9 cellular contexts compared by ENCODE assay signal in genomic region chr20:49287555-49288249, GRCh38. TPM values are rescaled to one million over a fixed set of nuclear protein-coding genes. Genes with fewer than 3 reads are reported as not detected.
DNase-seq lines count a peak whose midpoint lies in the region; ATAC-seq and TF ChIP-seq lines count a peak whose summit lies in the region.
"Had no signal": no experiment of that assay in that cellular context is flagged by ENCODE, and none has a peak within 500 bp of the region (broad histone marks: within the 10 kb centered on the region; RNA-seq: fewer than 3 reads in every experiment).

No MANE protein-coding gene starts in this region.

- no peaks in the 10 kb centered on the region for H3K27me3 Mint-ChIP-seq in CD4-positive, CD25-positive, alpha-beta regulatory T cell

- H2BK15ac ChIP-seq in mesendoderm (replicated peaks; ENCODE audit: low read depth), result no peak overlapping the region

- ATAC-seq in CD4-positive, CD25-positive, alpha-beta regulatory T cell (ENCODE audit: low read depth in 2 of 2), result no peak
- ATAC-seq in GM19397 (IDR thresholded peaks at IDR 0.05; ENCODE audit: unreplicated experiment), result no peak
- ATAC-seq in GM21825 (IDR thresholded peaks at IDR 0.05; ENCODE audit: unreplicated experiment), result no peak

- H3K4me3 ChIP-seq in CD4-positive, CD25-positive, alpha-beta regulatory T cell (ENCODE audit: low read depth, low read length), result no peak overlapping the region
- H3K4me3 ChIP-seq in HUES64 (ENCODE audit: low read length), result no peak overlapping the region
- H3K4me3 ChIP-seq in astrocyte of the cerebellum (ENCODE audit: low read depth, low read length), result no peak overlapping the region
- no peak overlapping the region for H3K4me3 ChIP-seq in mesendoderm (ENCODE audit: low read length)

- no peak for TF ChIP-seq CTCF in astrocyte of the cerebellum (IDR thresholded peaks at IDR 0.05; ENCODE audit: low read depth, low read length, missing control alignments)

- H2BK120ac ChIP-seq in mesendoderm (ENCODE audit: low read depth, low read length), result no peak overlapping the region

- H3K27ac Mint-ChIP-seq in CD4-positive, CD25-positive, alpha-beta regulatory T cell, result peak overlapping the region in 2 of 3 donors; percentile 36 to 77

- in situ Hi-C loops in astrocyte of the cerebellum (cut with HindIII; ENCODE audit: low sequenced_read_pairs), result loop anchor here (5.0 kb wide), 1 partner anchor 35 kb away; no protein-coding TSS in a partner anchor
- in situ Hi-C loops in ACHN (cut with HindIII; ENCODE audit: low pct_ligation_motif_present, low pct_unique_long_range_greater_than_20kb, low sequenced_read_pairs), result no loop called here

- no peak overlapping the region for H3K23ac ChIP-seq in mesendoderm (ENCODE audit: low read length)

- H3K9me3 ChIP-seq in CD4-positive, CD25-positive, alpha-beta regulatory T cell (ENCODE audit: control insufficient read depth in 2 of 2, low read length in 2 of 2), result peaks cover 51 to 61% of the 10 kb centered on the region in 2 experiments
- H3K9me3 ChIP-seq in HUES64 (ENCODE audit: insufficient read depth, low read depth, low read length), result no peaks in the 10 kb centered on the region

- peak overlapping the region; percentile 30; the same call in 1 of the 2 replicates for H3K9ac ChIP-seq in HUES64 (ENCODE audit: low read depth, low read length)
- H3K9ac ChIP-seq in mesendoderm (ENCODE audit: low read length), result no peak overlapping the region

- peaks cover 96% of the 10 kb centered on the region for H3K36me3 Mint-ChIP-seq in CD4-positive, CD25-positive, alpha-beta regulatory T cell

- H2AK5ac ChIP-seq in mesendoderm (ENCODE audit: low read length), result no peak overlapping the region

- no peak overlapping the region for H2BK5ac ChIP-seq in mesendoderm (ENCODE audit: low read length)

- peaks cover 15 to 45% (median 24%) of the 10 kb centered on the region in 4 donors for H3K4me1 Mint-ChIP-seq in CD4-positive, CD25-positive, alpha-beta regulatory T cell

- H3K4me3 Mint-ChIP-seq in CD4-positive, CD25-positive, alpha-beta regulatory T cell, result peak overlapping the region in 1 of 4 donors; percentile 68

- H3K79me1 ChIP-seq in mesendoderm (ENCODE audit: low read length), result peaks cover 10% of the 10 kb centered on the region

- H3K79me2 ChIP-seq in mesendoderm (ENCODE audit: control insufficient read depth, insufficient read depth, low read length), result peaks cover 58% of the 10 kb centered on the region

- no peak overlapping the region for H4K5ac ChIP-seq in mesendoderm (ENCODE audit: low read length)

- DNase-seq in CD4-positive, CD25-positive, alpha-beta regulatory T cell, result no peak
- DNase-seq in astrocyte of the cerebellum (ENCODE audit: low read depth), result peak; percentile 62
- DNase-seq in mesendoderm, result peak; percentile 46
- no peak for DNase-seq in NCI-H69 (lab: John Stamatoyannopoulos, UW)
- no peak for DNase-seq in ACHN
- DNase-seq: NCI-H524 treated with DMSO at 0.1 percent for 48 hours had no signal

- H3K27ac ChIP-seq in CD4-positive, CD25-positive, alpha-beta regulatory T cell (ENCODE audit: insufficient read depth, low read length, poor library complexity, severe bottlenecking), result no peak overlapping the region
- H3K27ac ChIP-seq in HUES64 (ENCODE audit: low read depth, low read length), result peak overlapping the region; percentile 79
- H3K27ac ChIP-seq in mesendoderm (ENCODE audit: low read depth, low read length), result no peak overlapping the region

- no peak overlapping the region for H3K18ac ChIP-seq in mesendoderm (ENCODE audit: low read length)

- no peaks in the 10 kb centered on the region for H3K27me3 ChIP-seq in CD4-positive, CD25-positive, alpha-beta regulatory T cell (ENCODE audit: control insufficient read depth, insufficient read depth, low read length)
- H3K27me3 ChIP-seq in HUES64 (ENCODE audit: insufficient read depth, low read length), result no peaks in the 10 kb centered on the region
- H3K27me3 ChIP-seq in mesendoderm (ENCODE audit: insufficient read depth, low read length, poor library complexity), result no peaks in the 10 kb centered on the region

- no peak overlapping the region for H4K8ac ChIP-seq in mesendoderm (ENCODE audit: low read depth, low read length)

- peaks cover 92% of the 10 kb centered on the region for H3K36me3 ChIP-seq in CD4-positive, CD25-positive, alpha-beta regulatory T cell (ENCODE audit: control insufficient read depth, insufficient read depth, low read length)
- H3K36me3 ChIP-seq in HUES64 (ENCODE audit: insufficient read depth, low read length), result peaks cover 89% of the 10 kb centered on the region
- peaks cover 50% of the 10 kb centered on the region for H3K36me3 ChIP-seq in mesendoderm (ENCODE audit: control insufficient read depth, insufficient read depth, low read length)

- no peak overlapping the region for H3K4ac ChIP-seq in mesendoderm (ENCODE audit: low read depth, low read length)

- H3K4me2 ChIP-seq in mesendoderm (ENCODE audit: low read length), result peak overlapping the region; percentile 5

- peaks cover 0 to 71% (median 30%) of the 10 kb centered on the region in 7 donors for H3K9me3 Mint-ChIP-seq in CD4-positive, CD25-positive, alpha-beta regulatory T cell

- H3K56ac ChIP-seq in mesendoderm (ENCODE audit: low read length), result no peak overlapping the region

- no peaks in the 10 kb centered on the region for H3K4me1 ChIP-seq in CD4-positive, CD25-positive, alpha-beta regulatory T cell (ENCODE audit: control insufficient read depth, insufficient read depth, low read length, poor library complexity, severe bottlenecking)
- H3K4me1 ChIP-seq in HUES64 (ENCODE audit: insufficient read depth, low read length) (peaks cover 23% of the 10 kb centered on the region), mesendoderm (ENCODE audit: control insufficient read depth, low read depth, low read length) (peaks cover 5% of the 10 kb centered on the region)

RNA-seq across cellular contexts. Expression of gene ZNFX1, which starts 9.8 kb away (rescaled TPM):
- total RNA-seq in CD4-positive, CD25-positive, alpha-beta regulatory T cell, result 64.6 TPM
- polyA plus RNA-seq in CD4-positive, CD25-positive, alpha-beta regulatory T cell, result 10 to 100 TPM; 35.4 to 55.1 (median 50.2) TPM
- 6.6 TPM for polyA plus RNA-seq in HUES64 (2013, experiment 1 of 2)
- polyA plus RNA-seq in HUES64 (2013, experiment 2 of 2), result 6.0 TPM
- polyA plus RNA-seq in mesendoderm (2013, experiment 1 of 2), result 6.2 TPM
- polyA plus RNA-seq in mesendoderm (2013, experiment 2 of 2), result 6.1 TPM

Comparison
In these comparisons a context has a peak if more than half of its experiments do, and no peak if none do; other contexts are left out.
1. DNase-seq: peak in astrocyte of the cerebellum (single experiment) and mesendoderm (single experiment); none in CD4-positive, CD25-positive, alpha-beta regulatory T cell (0 of 3), NCI-H69 (single experiment) and ACHN (single experiment).